1 cellular context compared by ENCODE assay signal in genomic region chr19:45448887-45449299, GRCh38.
TF ChIP-seq lines count a peak whose summit lies in the region.

No MANE protein-coding gene starts in this region.

TF ChIP-seq in HCT116, 20 proteins besides CTCF, POLR2A, EP300 and RAD21 (continued from another document):
- TF ChIP-seq ZBTB33 (IDR thresholded peaks at IDR 0.05; ENCODE audit: extremely low read depth, insufficient replicate concordance, low read length) (no peak), POLR2AphosphoS5 (IDR thresholded peaks at IDR 0.05; ENCODE audit: low read depth, low read length) (no peak), JUND (IDR thresholded peaks at IDR 0.05) (no peak), YY1 (IDR thresholded peaks at IDR 0.05; ENCODE audit: extremely low read depth, insufficient replicate concordance, low read depth, low read length) (no peak), REST (IDR thresholded peaks at IDR 0.05; ENCODE audit: low read depth) (no peak), ELF1 (IDR thresholded peaks at IDR 0.05; ENCODE audit: borderline replicate concordance, low read depth) (no peak), TCF7L2 (IDR thresholded peaks at IDR 0.05; ENCODE audit: borderline replicate concordance, extremely low read depth, insufficient read depth, insufficient read length) (no peak), EGR1 (IDR thresholded peaks at IDR 0.05; ENCODE audit: low read depth) (no peak), SIN3A (IDR thresholded peaks at IDR 0.05; ENCODE audit: low read depth) (no peak)
TF ChIP-seq in HCT116: peak in this region for 0.
